In the genomic region with DNA sequence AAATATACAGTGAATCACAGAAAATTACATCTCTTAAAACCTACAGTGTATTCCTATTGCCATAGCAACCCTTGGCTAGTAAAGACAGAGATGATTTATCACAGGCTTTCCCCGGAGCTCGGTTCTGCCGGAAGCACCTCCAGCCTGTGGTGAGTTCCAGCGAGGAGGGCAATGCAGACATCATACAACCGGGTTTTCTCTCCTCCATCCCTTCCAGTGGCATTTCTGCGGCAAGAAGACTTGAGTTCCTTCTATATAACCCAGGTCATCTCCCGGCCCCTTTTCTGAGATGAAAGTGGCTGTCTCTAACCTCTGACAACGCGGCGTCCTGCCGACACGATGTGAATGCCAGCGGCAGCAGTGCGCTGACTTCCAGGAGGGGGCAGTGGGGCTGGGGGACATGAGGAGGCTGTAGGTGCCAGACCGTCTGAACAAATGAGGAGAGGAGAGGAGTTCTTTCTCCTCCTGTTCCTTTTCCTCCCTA, we compare ENCODE assay signal across 8 cellular contexts.
DNase-seq lines count a peak whose midpoint lies in the region; ATAC-seq, FAIRE-seq and TF ChIP-seq lines count a peak whose summit lies in the region.

No MANE protein-coding gene starts in this region.

- no peaks in the 10 kb centered on the region for H3K79me2 ChIP-seq in astrocyte (ENCODE audit: insufficient read depth, low read length)

- H2AFZ ChIP-seq in astrocyte (ENCODE audit: low read depth, low read length) = peak overlapping the region; percentile 80

- H3K4me1 ChIP-seq in CD4-positive, CD25-positive, alpha-beta regulatory T cell (ENCODE audit: control insufficient read depth, insufficient read depth, low read length, poor library complexity, severe bottlenecking) = peaks cover 9% of the 10 kb centered on the region
- H3K4me1 ChIP-seq in astrocyte (ENCODE audit: insufficient read depth, low read length) = peaks cover 23% of the 10 kb centered on the region

- H3K9ac ChIP-seq in astrocyte (ENCODE audit: low read length) = peak overlapping the region; percentile 79

- no peaks in the 10 kb centered on the region for H3K36me3 ChIP-seq in CD4-positive, CD25-positive, alpha-beta regulatory T cell (ENCODE audit: control insufficient read depth, insufficient read depth, low read length)
- H3K36me3 ChIP-seq in astrocyte (ENCODE audit: insufficient read depth, low read length) = no peaks in the 10 kb centered on the region

- peaks cover 0 to 12% (median 8%) of the 10 kb centered on the region in 4 donors for H3K4me1 Mint-ChIP-seq in CD4-positive, CD25-positive, alpha-beta regulatory T cell
- peaks cover 7% of the 10 kb centered on the region for H3K4me1 Mint-ChIP-seq in astrocyte (ENCODE audit: low read depth, unreplicated experiment)

- H3K36me3 Mint-ChIP-seq in CD4-positive, CD25-positive, alpha-beta regulatory T cell = no peaks in the 10 kb centered on the region
- no peaks in the 10 kb centered on the region for H3K36me3 Mint-ChIP-seq in astrocyte (ENCODE audit: low read depth, unreplicated experiment)

- H4K20me1 ChIP-seq in astrocyte (ENCODE audit: insufficient read depth, low read length) = no peaks in the 10 kb centered on the region

- H3K27me3 Mint-ChIP-seq in CD4-positive, CD25-positive, alpha-beta regulatory T cell = peaks cover 6% of the 10 kb centered on the region
- H3K27me3 Mint-ChIP-seq in astrocyte (ENCODE audit: low read depth, unreplicated experiment) = no peaks in the 10 kb centered on the region

- H3K9me3 Mint-ChIP-seq in CD4-positive, CD25-positive, alpha-beta regulatory T cell = no peaks in the 10 kb centered on the region
- H3K9me3 Mint-ChIP-seq in astrocyte (ENCODE audit: unreplicated experiment) = no peaks in the 10 kb centered on the region

- H3K4me3 Mint-ChIP-seq in CD4-positive, CD25-positive, alpha-beta regulatory T cell = peak overlapping the region; percentile 13 to 84 (median 76)
- H3K4me3 Mint-ChIP-seq in astrocyte (ENCODE audit: unreplicated experiment) = no peak overlapping the region

- FAIRE-seq in astrocyte (lab: Jason Lieb, UNC) = no peak

- H3K27ac Mint-ChIP-seq in CD4-positive, CD25-positive, alpha-beta regulatory T cell = peak overlapping the region in 2 of 3 donors; percentile 21 to 44
- H3K27ac Mint-ChIP-seq in astrocyte (ENCODE audit: unreplicated experiment) = peak overlapping the region; percentile 86

- peak; percentile 60 to 78 for ATAC-seq in CD4-positive, CD25-positive, alpha-beta regulatory T cell (ENCODE audit: low read depth in 2 of 2)
- ATAC-seq in HG02642 (IDR thresholded peaks at IDR 0.05; ENCODE audit: poor library complexity, unreplicated experiment) (peak; percentile 32), GM18858 (IDR thresholded peaks at IDR 0.05; ENCODE audit: unreplicated experiment) (no peak)

- no peaks in the 10 kb centered on the region for H3K9me3 ChIP-seq in CD4-positive, CD25-positive, alpha-beta regulatory T cell (ENCODE audit: control insufficient read depth in 2 of 2, low read length in 2 of 2)
- no peaks in the 10 kb centered on the region for H3K9me3 ChIP-seq in astrocyte (ENCODE audit: insufficient read depth, low read depth, low read length)

- H3K4me3 ChIP-seq in CD4-positive, CD25-positive, alpha-beta regulatory T cell (ENCODE audit: low read depth, low read length) = peak overlapping the region; percentile 79
- peak overlapping the region; percentile 57 for H3K4me3 ChIP-seq in astrocyte (ENCODE audit: insufficient read depth, low read depth, low read length)

- peak in 2 of 3 donors; percentile 28 to 69 for DNase-seq in CD4-positive, CD25-positive, alpha-beta regulatory T cell
- DNase-seq in T-helper 2 cell (peak in 3 of 5 experiments; percentile 11 to 70 (median 30)), astrocyte (ENCODE audit: low read depth) (peak; percentile 85), iPS-NIHi7 (ENCODE audit: extremely low spot score) (peak; percentile 61), D341Med (ENCODE audit: low spot score) (no peak)
- DNase-seq in stimulated activated CD4-positive, alpha-beta T cell treated with anti-CD3 and anti-CD28 coated beads, Interleukin-15, amount 100 ng/mL, for 48 hours (ENCODE audit: low read depth in 2 of 2) = peak; percentile 28 to 33

- peaks cover 4% of the 10 kb centered on the region for H3K27me3 ChIP-seq in CD4-positive, CD25-positive, alpha-beta regulatory T cell (ENCODE audit: control insufficient read depth, insufficient read depth, low read length)
- H3K27me3 ChIP-seq in astrocyte (ENCODE audit: insufficient read depth, low read length) = no peaks in the 10 kb centered on the region

- no peak overlapping the region for H3K27ac ChIP-seq in CD4-positive, CD25-positive, alpha-beta regulatory T cell (ENCODE audit: insufficient read depth, low read length, poor library complexity, severe bottlenecking)
- H3K27ac ChIP-seq in astrocyte (ENCODE audit: low read depth, low read length) = peak overlapping the region; percentile 86

- TF ChIP-seq CTCF in astrocyte (IDR thresholded peaks at IDR 0.05; ENCODE audit: insufficient read depth, low read depth, low read length) = peak; percentile 39

- peak overlapping the region; percentile 86 for H3K4me2 ChIP-seq in astrocyte (ENCODE audit: low read length)
